ENCODE assay signal across 27 cellular contexts in genomic region chr16:19479302-19479721, GRCh38.
"Had no signal": no experiment of that assay in that cellular context is flagged by ENCODE, and none has a peak within 500 bp of the region (broad histone marks: within the 10 kb centered on the region; RNA-seq: fewer than 3 reads in every experiment).

No MANE protein-coding gene starts in this region.

- H3K27me3 ChIP-seq: adrenal gland, ascending aorta, neural progenitor cell, right atrium auricular region, tibial nerve had no signal

- H3K4me2 ChIP-seq: neural progenitor cell had no signal

- H3K36me3 ChIP-seq: adrenal gland, ascending aorta, gastroesophageal sphincter, neural progenitor cell, right atrium auricular region, tibial nerve had no signal

- H3K27ac ChIP-seq: adrenal gland, ascending aorta, coronary artery, dorsolateral prefrontal cortex, gastroesophageal sphincter, neural progenitor cell, parathyroid adenoma, right atrium auricular region, tibial nerve had no signal

- H3K4me3 ChIP-seq: adrenal gland, ascending aorta, coronary artery, dorsolateral prefrontal cortex, gastroesophageal sphincter, neural progenitor cell, right atrium auricular region, tibial nerve had no signal

- H3K4me1 ChIP-seq: adrenal gland, ascending aorta, gastroesophageal sphincter, parathyroid adenoma, right atrium auricular region, tibial nerve had no signal

- H3K9ac ChIP-seq: neural progenitor cell, parathyroid adenoma had no signal

- H3K79me2 ChIP-seq: parathyroid adenoma had no signal

- DNase-seq: activated CD4-positive, alpha-beta memory T cell treated with anti-CD3 and anti-CD28 coated beads for 36 hours; activated CD4-positive, alpha-beta T cell treated with anti-CD3 and anti-CD28 coated beads, Interleukin-2, amount 10 ng/mL, durations not matched to agents 24 days and 14 days; activated CD4-positive, CD25-positive, alpha-beta regulatory T cell treated with anti-CD3 and anti-CD28 coated beads, Interleukin-2, amount 50 U/mL, for 72 hours; activated CD8-positive, alpha-beta memory T cell treated with anti-CD3 and anti-CD28 coated beads, Interleukin-2, amount 50 U/mL, for 4 hours; activated effector memory CD4-positive, alpha-beta T cell treated with anti-CD3 and anti-CD28 coated beads, Interleukin-2, amount 50 U/mL, for 16 hours; activated naive CD4-positive, alpha-beta T cell treated with anti-CD3 and anti-CD28 coated beads for 36 hours; activated naive CD8-positive, alpha-beta T cell treated with anti-CD3 and anti-CD28 coated beads for 36 hours; activated T-cell treated with anti-CD3 and anti-CD28 coated beads, Interleukin-2, amount 50 U/mL, for 1 hour; adrenal gland; dorsolateral prefrontal cortex; effector memory CD8-positive, alpha-beta T cell; head of caudate nucleus; hypothalamus; left cardiac atrium; naive thymus-derived CD8-positive, alpha-beta T cell; occipital lobe; stimulated activated CD4-positive, alpha-beta T cell treated with anti-CD3 and anti-CD28 coated beads, Interleukin-15, amount 100 ng/mL, for 24 hours; stimulated activated naive CD4-positive, alpha-beta T cell treated with Interleukin-2 at 50 U/mL for 16 hours; T-helper 17 cell; T1000 had no signal

- H3K9me3 ChIP-seq: adrenal gland, ascending aorta, right atrium auricular region had no signal
